In the genomic region with DNA sequence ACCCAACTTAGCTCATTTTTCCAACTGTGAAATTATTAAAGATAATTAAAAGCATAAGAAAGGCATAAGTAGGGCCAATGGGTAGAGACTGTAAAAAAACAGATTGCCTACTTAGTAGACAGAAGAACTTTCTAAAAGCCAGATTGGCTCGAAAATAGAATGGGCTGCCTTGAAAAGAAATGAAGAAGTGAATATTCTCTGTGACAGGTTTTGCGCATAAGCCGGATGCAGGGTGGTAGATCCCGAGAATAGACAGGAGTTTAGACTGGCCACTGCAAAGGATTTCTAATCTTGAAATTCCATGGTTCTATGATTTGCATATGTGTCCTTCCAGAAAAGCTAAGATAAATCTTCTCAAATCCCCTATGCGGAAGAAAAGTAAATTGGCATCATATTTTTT, we compare ENCODE assay signal across 19 cellular contexts.
"Had no signal": no experiment of that assay in that cellular context is flagged by ENCODE, and none has a peak within 500 bp of the region (broad histone marks: within the 10 kb centered on the region; RNA-seq: fewer than 3 reads in every experiment).

No MANE protein-coding gene starts in this region.

- H3K27ac ChIP-seq: brain microvascular endothelial cell, colonic mucosa, heart left ventricle, left ventricle myocardium inferior, prostate gland, thyroid gland had no signal

- ATAC-seq: activated CD8-positive, alpha-beta T cell treated with anti-CD3 and anti-CD28 coated beads, Interleukin-2, amount 10 ng/mL, durations not matched to agents 7 days and 5 days; heart left ventricle; right cardiac atrium had no signal

- H3K27ac Mint-ChIP-seq: activated CD4-positive, alpha-beta T cell treated with anti-CD3 and anti-CD28 coated beads, Interleukin-2, amount 10 ng/mL, durations not matched to agents 24 days and 14 days; activated CD8-positive, alpha-beta T cell treated with anti-CD3 and anti-CD28 coated beads, Interleukin-2, amount 10 ng/mL, durations not matched to agents 7 days and 5 days; activated naive CD4-positive, alpha-beta T cell treated with anti-CD3 and anti-CD28 coated beads, Interleukin-2, amount 10 ng/mL, durations not matched to agents 7 days and 5 days; activated T-cell treated with anti-CD3 and anti-CD28 coated beads, Interleukin-2, amount 50 U/mL, for 24 hours had no signal

- H3K36me3 ChIP-seq: brain microvascular endothelial cell, colonic mucosa, heart left ventricle, left ventricle myocardium inferior, prostate gland, thyroid gland had no signal

- DNase-seq: activated CD4-positive, alpha-beta T cell treated with anti-CD3 and anti-CD28 coated beads, Interleukin-2, amount 10 ng/mL, durations not matched to agents 24 days and 14 days; activated CD4-positive, CD25-positive, alpha-beta regulatory T cell; activated CD8-positive, alpha-beta T cell treated with anti-CD3 and anti-CD28 coated beads, Interleukin-2, amount 10 ng/mL, durations not matched to agents 7 days and 5 days; activated naive CD4-positive, alpha-beta T cell treated with anti-CD3 and anti-CD28 coated beads, Interleukin-2, amount 10 ng/mL, durations not matched to agents 7 days and 5 days; activated T-cell treated with anti-CD3 and anti-CD28 coated beads, Interleukin-2, amount 50 U/mL, for 24 hours; aorta; brain microvascular endothelial cell; central memory CD4-positive, alpha-beta T cell; colonic mucosa; erythroblast; heart left ventricle; immature natural killer cell; kidney glomerular epithelial cell; left ventricle myocardium inferior; right cardiac atrium; stimulated activated CD4-positive, alpha-beta T cell treated with anti-CD3 and anti-CD28 coated beads, Interleukin-2, amount 100 ng/mL, for 24 hours; stimulated activated naive CD4-positive, alpha-beta T cell treated with Interleukin-2 at 50 U/mL for 16 hours; thyroid gland had no signal

- H3K9me3 ChIP-seq: colonic mucosa, heart left ventricle, left ventricle myocardium inferior, prostate gland, thyroid gland had no signal

- H3K4me1 ChIP-seq: colonic mucosa, prostate gland had no signal

- H3K27me3 ChIP-seq: brain microvascular endothelial cell, colonic mucosa, heart left ventricle, thyroid gland had no signal

- H3K4me3 Mint-ChIP-seq: activated CD4-positive, alpha-beta T cell treated with anti-CD3 and anti-CD28 coated beads, Interleukin-2, amount 10 ng/mL, durations not matched to agents 24 days and 14 days; activated CD8-positive, alpha-beta T cell treated with anti-CD3 and anti-CD28 coated beads, Interleukin-2, amount 10 ng/mL, durations not matched to agents 7 days and 5 days; activated naive CD4-positive, alpha-beta T cell treated with anti-CD3 and anti-CD28 coated beads, Interleukin-2, amount 10 ng/mL, durations not matched to agents 7 days and 5 days; activated T-cell treated with anti-CD3 and anti-CD28 coated beads, Interleukin-2, amount 50 U/mL, for 24 hours; immature natural killer cell had no signal

- H3K36me3 Mint-ChIP-seq: immature natural killer cell had no signal

- H3K4me3 ChIP-seq: colonic mucosa, heart left ventricle, left ventricle myocardium inferior, prostate gland, thyroid gland had no signal

- H3K9me3 Mint-ChIP-seq: activated CD4-positive, alpha-beta T cell treated with anti-CD3 and anti-CD28 coated beads, Interleukin-2, amount 10 ng/mL, durations not matched to agents 24 days and 14 days; activated naive CD4-positive, alpha-beta T cell treated with anti-CD3 and anti-CD28 coated beads, Interleukin-2, amount 10 ng/mL, durations not matched to agents 7 days and 5 days; activated T-cell treated with anti-CD3 and anti-CD28 coated beads, Interleukin-2, amount 50 U/mL, for 24 hours; immature natural killer cell had no signal

- H3K27me3 Mint-ChIP-seq: activated CD4-positive, alpha-beta T cell treated with anti-CD3 and anti-CD28 coated beads, Interleukin-2, amount 10 ng/mL, durations not matched to agents 24 days and 14 days; activated naive CD4-positive, alpha-beta T cell treated with anti-CD3 and anti-CD28 coated beads, Interleukin-2, amount 10 ng/mL, durations not matched to agents 7 days and 5 days; activated T-cell treated with anti-CD3 and anti-CD28 coated beads, Interleukin-2, amount 50 U/mL, for 24 hours had no signal
